3 cellular contexts compared by ENCODE assay signal in the genomic region with DNA sequence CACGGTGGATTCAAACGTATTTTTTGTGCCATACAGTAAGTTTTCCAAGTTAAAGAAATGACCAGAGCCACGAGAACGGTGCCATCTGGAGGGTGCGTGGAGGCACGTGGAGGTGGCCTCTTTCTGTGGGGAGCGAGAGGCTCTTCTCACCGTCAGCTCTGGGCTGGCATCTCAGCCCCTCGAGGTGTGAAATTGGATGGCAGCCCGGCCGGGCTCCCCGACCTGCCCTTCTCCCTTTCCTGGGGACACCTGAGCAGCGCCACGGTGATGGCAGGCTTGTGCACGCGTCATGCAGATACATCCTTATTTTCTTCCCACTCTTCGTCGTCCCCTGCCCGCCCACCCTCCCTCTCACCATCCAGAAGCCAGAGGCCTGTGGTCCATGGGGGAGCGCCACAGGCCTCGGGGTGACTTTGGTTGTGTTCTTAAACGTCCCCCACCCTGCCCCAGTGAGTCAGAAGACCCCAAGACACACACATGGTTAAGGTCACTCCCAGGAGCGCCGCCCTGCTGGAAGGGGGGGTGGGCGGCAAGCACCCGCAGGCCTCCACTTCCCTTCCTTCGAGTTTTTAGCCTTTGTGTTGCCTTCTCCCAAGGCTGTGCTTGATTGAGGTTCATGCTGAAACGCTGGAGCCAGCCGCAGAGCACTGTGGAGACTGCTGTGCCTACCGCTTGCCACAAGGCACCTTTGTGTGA.
TF ChIP-seq lines count a peak whose summit lies in the region.

No MANE protein-coding gene starts in this region.

TF ChIP-seq in SK-N-SH, 30 proteins besides CTCF, POLR2A, EP300 and RAD21:
- no peak for TF ChIP-seq POLR2AphosphoS5 (IDR thresholded peaks at IDR 0.05; ENCODE audit: low read depth, low read length)

TF ChIP-seq in SK-N-SH treated with all-trans-retinoic acid at 6 μM for 48 hours, 23 proteins besides CTCF, POLR2A, EP300 and RAD21:
- TF ChIP-seq ZNF565 (CRISPR knock-in tag; conservative IDR thresholded peaks at IDR 0.05; ENCODE audit: low read depth): no peak
- TF ChIP-seq, protein P1, sequence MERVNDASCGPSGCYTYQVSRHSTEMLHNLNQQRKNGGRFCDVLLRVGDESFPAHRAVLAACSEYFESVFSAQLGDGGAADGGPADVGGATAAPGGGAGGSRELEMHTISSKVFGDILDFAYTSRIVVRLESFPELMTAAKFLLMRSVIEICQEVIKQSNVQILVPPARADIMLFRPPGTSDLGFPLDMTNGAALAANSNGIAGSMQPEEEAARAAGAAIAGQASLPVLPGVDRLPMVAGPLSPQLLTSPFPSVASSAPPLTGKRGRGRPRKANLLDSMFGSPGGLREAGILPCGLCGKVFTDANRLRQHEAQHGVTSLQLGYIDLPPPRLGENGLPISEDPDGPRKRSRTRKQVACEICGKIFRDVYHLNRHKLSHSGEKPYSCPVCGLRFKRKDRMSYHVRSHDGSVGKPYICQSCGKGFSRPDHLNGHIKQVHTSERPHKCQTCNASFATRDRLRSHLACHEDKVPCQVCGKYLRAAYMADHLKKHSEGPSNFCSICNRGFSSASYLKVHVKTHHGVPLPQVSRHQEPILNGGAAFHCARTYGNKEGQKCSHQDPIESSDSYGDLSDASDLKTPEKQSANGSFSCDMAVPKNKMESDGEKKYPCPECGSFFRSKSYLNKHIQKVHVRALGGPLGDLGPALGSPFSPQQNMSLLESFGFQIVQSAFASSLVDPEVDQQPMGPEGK (CRISPR knock-in tag; IDR thresholded peaks at IDR 0.05; ENCODE audit: borderline replicate concordance): no peak
- TF ChIP-seq ISL1 (CRISPR knock-in tag; IDR thresholded peaks at IDR 0.05): no peak
- TF ChIP-seq TCF4 (CRISPR knock-in tag; IDR thresholded peaks at IDR 0.05; ENCODE audit: borderline replicate concordance): no peak
- TF ChIP-seq GLIS3 (CRISPR knock-in tag; IDR thresholded peaks at IDR 0.05): no peak
- no peak for TF ChIP-seq ZNF8 (CRISPR knock-in tag; IDR thresholded peaks at IDR 0.05)
- no peak for TF ChIP-seq ZFP30 (CRISPR knock-in tag; IDR thresholded peaks at IDR 0.05)
- TF ChIP-seq, protein P2, sequence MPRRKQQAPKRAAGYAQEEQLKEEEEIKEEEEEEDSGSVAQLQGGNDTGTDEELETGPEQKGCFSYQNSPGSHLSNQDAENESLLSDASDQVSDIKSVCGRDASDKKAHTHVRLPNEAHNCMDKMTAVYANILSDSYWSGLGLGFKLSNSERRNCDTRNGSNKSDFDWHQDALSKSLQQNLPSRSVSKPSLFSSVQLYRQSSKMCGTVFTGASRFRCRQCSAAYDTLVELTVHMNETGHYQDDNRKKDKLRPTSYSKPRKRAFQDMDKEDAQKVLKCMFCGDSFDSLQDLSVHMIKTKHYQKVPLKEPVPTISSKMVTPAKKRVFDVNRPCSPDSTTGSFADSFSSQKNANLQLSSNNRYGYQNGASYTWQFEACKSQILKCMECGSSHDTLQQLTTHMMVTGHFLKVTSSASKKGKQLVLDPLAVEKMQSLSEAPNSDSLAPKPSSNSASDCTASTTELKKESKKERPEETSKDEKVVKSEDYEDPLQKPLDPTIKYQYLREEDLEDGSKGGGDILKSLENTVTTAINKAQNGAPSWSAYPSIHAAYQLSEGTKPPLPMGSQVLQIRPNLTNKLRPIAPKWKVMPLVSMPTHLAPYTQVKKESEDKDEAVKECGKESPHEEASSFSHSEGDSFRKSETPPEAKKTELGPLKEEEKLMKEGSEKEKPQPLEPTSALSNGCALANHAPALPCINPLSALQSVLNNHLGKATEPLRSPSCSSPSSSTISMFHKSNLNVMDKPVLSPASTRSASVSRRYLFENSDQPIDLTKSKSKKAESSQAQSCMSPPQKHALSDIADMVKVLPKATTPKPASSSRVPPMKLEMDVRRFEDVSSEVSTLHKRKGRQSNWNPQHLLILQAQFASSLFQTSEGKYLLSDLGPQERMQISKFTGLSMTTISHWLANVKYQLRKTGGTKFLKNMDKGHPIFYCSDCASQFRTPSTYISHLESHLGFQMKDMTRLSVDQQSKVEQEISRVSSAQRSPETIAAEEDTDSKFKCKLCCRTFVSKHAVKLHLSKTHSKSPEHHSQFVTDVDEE (CRISPR knock-in tag; IDR thresholded peaks at IDR 0.05): no peak
- TF ChIP-seq OSR1 (CRISPR knock-in tag; IDR thresholded peaks at IDR 0.05): no peak
- TF ChIP-seq TOX (CRISPR knock-in tag; IDR thresholded peaks at IDR 0.05; ENCODE audit: borderline replicate concordance): no peak

TF ChIP-seq in H1, 55 proteins besides CTCF, POLR2A, EP300 and RAD21:
- TF ChIP-seq, protein P3, sequence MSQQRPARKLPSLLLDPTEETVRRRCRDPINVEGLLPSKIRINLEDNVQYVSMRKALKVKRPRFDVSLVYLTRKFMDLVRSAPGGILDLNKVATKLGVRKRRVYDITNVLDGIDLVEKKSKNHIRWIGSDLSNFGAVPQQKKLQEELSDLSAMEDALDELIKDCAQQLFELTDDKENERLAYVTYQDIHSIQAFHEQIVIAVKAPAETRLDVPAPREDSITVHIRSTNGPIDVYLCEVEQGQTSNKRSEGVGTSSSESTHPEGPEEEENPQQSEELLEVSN (IDR thresholded peaks at IDR 0.05): no peak
- TF ChIP-seq, protein P4, sequence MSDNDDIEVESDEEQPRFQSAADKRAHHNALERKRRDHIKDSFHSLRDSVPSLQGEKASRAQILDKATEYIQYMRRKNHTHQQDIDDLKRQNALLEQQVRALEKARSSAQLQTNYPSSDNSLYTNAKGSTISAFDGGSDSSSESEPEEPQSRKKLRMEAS (IDR thresholded peaks at IDR 0.05): no peak
- TF ChIP-seq RFX5 (IDR thresholded peaks at IDR 0.05; ENCODE audit: borderline replicate concordance, low read depth, low read length) (no peak), SAP30 (IDR thresholded peaks at IDR 0.05; ENCODE audit: insufficient read depth, insufficient replicate concordance, low read length) (no peak), JUND (IDR thresholded peaks at IDR 0.05; ENCODE audit: low read length) (no peak), TAF7 (optimal IDR thresholded peaks at IDR 0.05; ENCODE audit: borderline replicate concordance, low read depth, low read length) (no peak), RBBP5 (IDR thresholded peaks at IDR 0.05; ENCODE audit: borderline replicate concordance, low read depth, low read length) (no peak), MAFK (IDR thresholded peaks at IDR 0.05; ENCODE audit: low read depth, low read length) (no peak), KDM1A (IDR thresholded peaks at IDR 0.05; ENCODE audit: borderline replicate concordance, low read length) (no peak), HDAC2 (IDR thresholded peaks at IDR 0.05; ENCODE audit: borderline replicate concordance in 1 of 2, low read depth in 2 of 2, low read length in 2 of 2) (no peak), YY1 (IDR thresholded peaks at IDR 0.05; ENCODE audit: low read depth, low read length) (no peak), ZNF274 (IDR thresholded peaks at IDR 0.05; ENCODE audit: borderline replicate concordance, extremely low read depth, low read length) (no peak), EZH2 (IDR thresholded peaks at IDR 0.05; ENCODE audit: low read depth, low read length, severe bottlenecking) (no peak), HDAC6 (IDR thresholded peaks at IDR 0.05; ENCODE audit: low read depth, low read length) (no peak), SRF (IDR thresholded peaks at IDR 0.05; ENCODE audit: low read depth, low read length) (no peak), CBX8 (IDR thresholded peaks at IDR 0.05; ENCODE audit: borderline replicate concordance, low read depth, low read length) (no peak)
- TF ChIP-seq, protein P5, sequence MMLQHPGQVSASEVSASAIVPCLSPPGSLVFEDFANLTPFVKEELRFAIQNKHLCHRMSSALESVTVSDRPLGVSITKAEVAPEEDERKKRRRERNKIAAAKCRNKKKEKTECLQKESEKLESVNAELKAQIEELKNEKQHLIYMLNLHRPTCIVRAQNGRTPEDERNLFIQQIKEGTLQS (IDR thresholded peaks at IDR 0.05; ENCODE audit: insufficient read depth, low read depth, low read length): no peak
- TF ChIP-seq, protein P6, sequence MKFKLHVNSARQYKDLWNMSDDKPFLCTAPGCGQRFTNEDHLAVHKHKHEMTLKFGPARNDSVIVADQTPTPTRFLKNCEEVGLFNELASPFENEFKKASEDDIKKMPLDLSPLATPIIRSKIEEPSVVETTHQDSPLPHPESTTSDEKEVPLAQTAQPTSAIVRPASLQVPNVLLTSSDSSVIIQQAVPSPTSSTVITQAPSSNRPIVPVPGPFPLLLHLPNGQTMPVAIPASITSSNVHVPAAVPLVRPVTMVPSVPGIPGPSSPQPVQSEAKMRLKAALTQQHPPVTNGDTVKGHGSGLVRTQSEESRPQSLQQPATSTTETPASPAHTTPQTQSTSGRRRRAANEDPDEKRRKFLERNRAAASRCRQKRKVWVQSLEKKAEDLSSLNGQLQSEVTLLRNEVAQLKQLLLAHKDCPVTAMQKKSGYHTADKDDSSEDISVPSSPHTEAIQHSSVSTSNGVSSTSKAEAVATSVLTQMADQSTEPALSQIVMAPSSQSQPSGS (IDR thresholded peaks at IDR 0.05; ENCODE audit: low read length): no peak
TF ChIP-seq in H1: peak in this region for 0.
